ENCODE assay signal across 10 cellular contexts in the genomic region with DNA sequence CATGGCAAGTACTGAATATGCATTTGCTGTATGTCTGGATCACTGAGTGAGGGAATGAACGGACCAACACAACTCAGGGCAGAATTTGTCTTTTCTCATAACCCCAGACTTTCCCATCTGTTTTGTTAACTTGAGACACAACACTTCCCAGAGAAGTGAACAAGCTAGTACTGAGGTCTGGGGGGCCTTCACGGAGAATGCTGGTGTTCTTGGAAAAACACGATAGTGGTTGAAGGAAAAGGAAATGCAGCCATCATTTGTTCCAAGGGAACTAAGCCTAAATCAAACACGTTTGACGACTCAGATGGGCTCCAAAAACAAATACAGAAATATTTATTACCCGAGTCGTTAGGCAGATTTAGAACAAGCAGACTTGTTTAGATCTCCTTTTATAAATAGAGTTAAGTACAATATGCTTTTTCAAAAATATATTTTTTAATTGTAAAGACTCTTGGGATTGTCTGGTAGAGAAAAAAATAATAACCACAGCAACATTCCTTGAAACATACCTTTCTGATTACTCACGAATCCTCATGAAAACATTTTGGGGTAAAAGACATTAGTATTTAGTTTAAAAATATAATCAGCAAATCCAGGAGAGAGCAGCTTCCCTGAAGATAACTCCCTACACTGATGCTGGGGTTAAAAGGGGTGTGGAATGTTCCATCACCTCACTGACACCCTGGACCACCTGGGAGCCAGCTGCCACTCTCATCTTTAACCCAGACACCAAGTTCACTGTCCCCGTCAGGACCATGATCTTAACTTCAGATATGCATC.
DNase-seq lines count a peak whose midpoint lies in the region; ATAC-seq and TF ChIP-seq lines count a peak whose summit lies in the region.
"Had no signal": no experiment of that assay in that cellular context is flagged by ENCODE, and none has a peak within 500 bp of the region (broad histone marks: within the 10 kb centered on the region; RNA-seq: fewer than 3 reads in every experiment).

No MANE protein-coding gene starts in this region.

- H3K4me1 Mint-ChIP-seq in activated T-cell treated with anti-CD3 and anti-CD28 coated beads, Interleukin-2, amount 50 U/mL, for 72 hours (ENCODE audit: low read depth): peaks cover 19% of the 10 kb centered on the region

- no peak for TF ChIP-seq CTCF in upper lobe of left lung (IDR thresholded peaks at IDR 0.05)

- no peak overlapping the region for H3K4me3 ChIP-seq in upper lobe of left lung

- 44 to 53% methylated on average over 9 of the region's 9 CpGs for WGBS in upper lobe of left lung, 2 donors

- TF ChIP-seq POLR2A in upper lobe of left lung (IDR thresholded peaks at IDR 0.05): no peak

- no peak for DNase-seq in activated T-cell treated with anti-CD3 and anti-CD28 coated beads, Interleukin-2, amount 50 U/mL, for 72 hours
- DNase-seq in activated T-cell treated with anti-CD3 and anti-CD28 coated beads for 4 hours (no peak), amniotic epithelial cell (ENCODE audit: low read depth) (peak; percentile 68), left kidney (ENCODE audit: low read depth, low spot score) (peak; percentile 7), upper lobe of left lung (no peak), NCI-H1417 (lab: John Stamatoyannopoulos, UW) (no peak)
- no peak for DNase-seq in activated CD8-positive, alpha-beta memory T cell treated with anti-CD3 and anti-CD28 coated beads for 24 hours
- DNase-seq: activated naive CD4-positive, alpha-beta T cell had no signal

- H3K36me3 Mint-ChIP-seq in activated T-cell treated with anti-CD3 and anti-CD28 coated beads, Interleukin-2, amount 50 U/mL, for 72 hours (ENCODE audit: insufficient read depth in 2 of 2): peaks cover 2 to 5% of the 10 kb centered on the region in 2 donors

- no peaks in the 10 kb centered on the region for H3K9me3 ChIP-seq in upper lobe of left lung

- no peaks in the 10 kb centered on the region for H3K27me3 Mint-ChIP-seq in activated T-cell treated with anti-CD3 and anti-CD28 coated beads, Interleukin-2, amount 50 U/mL, for 72 hours (ENCODE audit: low read depth)

- TF ChIP-seq EP300 in upper lobe of left lung (IDR thresholded peaks at IDR 0.05): no peak

- ATAC-seq in activated T-cell treated with anti-CD3 and anti-CD28 coated beads, Interleukin-2, amount 50 U/mL, for 72 hours (replicated peaks in 1 of 2): no peak
- no peak for ATAC-seq in upper lobe of left lung (ENCODE audit: low FRiP score in 2 of 2)
- ATAC-seq in GM19463 (IDR thresholded peaks at IDR 0.05; ENCODE audit: unreplicated experiment): no peak

- peaks cover 4 to 5% of the 10 kb centered on the region in 2 donors for H3K9me3 Mint-ChIP-seq in activated T-cell treated with anti-CD3 and anti-CD28 coated beads, Interleukin-2, amount 50 U/mL, for 72 hours

- H3K27me3 ChIP-seq in upper lobe of left lung: no peaks in the 10 kb centered on the region

- no peaks in the 10 kb centered on the region for H3K36me3 ChIP-seq in upper lobe of left lung

- H3K27ac Mint-ChIP-seq in activated T-cell treated with anti-CD3 and anti-CD28 coated beads, Interleukin-2, amount 50 U/mL, for 72 hours: peak overlapping the region; percentile 56

- peaks cover 0 to 10% (median 3%) of the 10 kb centered on the region in 4 donors for H3K4me1 ChIP-seq in upper lobe of left lung

- H3K27ac ChIP-seq in upper lobe of left lung: peak overlapping the region in 3 of 4 donors; percentile 23 to 71 (median 24)
- H3K27ac ChIP-seq: epithelial cell of prostate had no signal

- no peak overlapping the region for H3K4me3 Mint-ChIP-seq in activated T-cell treated with anti-CD3 and anti-CD28 coated beads, Interleukin-2, amount 50 U/mL, for 72 hours

Comparison
In these comparisons a context has a peak if more than half of its experiments do, and no peak if none do; other contexts are left out.
1. DNase-seq: peak in amniotic epithelial cell (single experiment) and left kidney (single experiment); none in activated T-cell treated with anti-CD3 and anti-CD28 coated beads, Interleukin-2, amount 50 U/mL, for 72 hours (0 of 2), activated T-cell treated with anti-CD3 and anti-CD28 coated beads for 4 hours (single experiment), upper lobe of left lung (0 of 2), NCI-H1417 (0 of 3) and activated CD8-positive, alpha-beta memory T cell treated with anti-CD3 and anti-CD28 coated beads for 24 hours (single experiment).